9 cellular contexts compared by ENCODE assay signal in the genomic region with DNA sequence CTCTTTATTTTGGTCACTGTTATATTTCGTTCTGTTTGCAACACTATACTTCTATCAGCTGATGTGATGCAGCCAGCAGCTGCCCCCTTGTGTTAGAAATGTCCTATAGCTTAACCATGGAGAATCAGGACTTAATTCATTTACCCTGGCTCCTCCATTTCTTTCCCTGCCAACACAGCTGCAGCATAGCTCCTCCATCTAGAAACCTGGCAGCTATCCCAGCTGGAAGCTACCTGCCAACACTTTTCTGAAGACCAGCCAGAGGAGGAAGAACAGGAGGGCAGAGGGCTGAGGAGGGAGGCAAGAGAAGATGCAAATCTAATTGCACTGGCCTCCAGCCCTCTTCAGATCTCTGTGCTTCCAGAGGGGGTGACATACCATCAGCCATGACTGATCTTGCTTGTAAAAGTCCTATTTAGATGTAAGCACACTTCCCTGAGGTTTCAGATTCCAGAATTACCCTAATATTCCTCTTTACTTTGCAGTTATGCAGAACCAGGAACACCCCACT.
DNase-seq lines count a peak whose midpoint lies in the region; ATAC-seq and TF ChIP-seq lines count a peak whose summit lies in the region.
"Had no signal": no experiment of that assay in that cellular context is flagged by ENCODE, and none has a peak within 500 bp of the region (broad histone marks: within the 10 kb centered on the region; RNA-seq: fewer than 3 reads in every experiment).

No MANE protein-coding gene starts in this region.

- no peaks in the 10 kb centered on the region for H3K36me3 ChIP-seq in Caco-2 (ENCODE audit: control insufficient read depth, insufficient read depth, low read length)
- H3K36me3 ChIP-seq: SJSA1 had no signal

- BruUV-seq in Caco-2 (replicated peaks; lab: Mats Ljungman, UMichigan), result no TSS peak

- POLR2A ChIA-PET in Caco-2 (lab: Charles Lee), result no interaction called here

- ATAC-seq in HG03432 (IDR thresholded peaks at IDR 0.05; ENCODE audit: unreplicated experiment) (peak; percentile 52), HG02938 (IDR thresholded peaks at IDR 0.05; ENCODE audit: unreplicated experiment) (no peak), HG03442 (IDR thresholded peaks at IDR 0.05; ENCODE audit: unreplicated experiment) (no peak)

- no peak overlapping the region for H3K4me3 Mint-ChIP-seq in Caco-2 (ENCODE audit: unreplicated experiment)

- DNase-seq in Caco-2 (peak in 1 of 2 experiments; percentile 35), NCI-H526 (lab: John Stamatoyannopoulos, UW) (peak; percentile 70 to 77), brain pericyte (ENCODE audit: low read depth, low spot score) (peak; percentile 31), iPS-NIHi11 (ENCODE audit: low spot score) (peak; percentile 77), smooth muscle cell of the brain vasculature (ENCODE audit: low read depth, low spot score) (peak; percentile 40)

- no peak overlapping the region for H3K27ac Mint-ChIP-seq in Caco-2 (ENCODE audit: unreplicated experiment)

- H3K9me3 Mint-ChIP-seq in Caco-2 (ENCODE audit: unreplicated experiment), result no peaks in the 10 kb centered on the region

- H3K4me1 Mint-ChIP-seq in Caco-2 (ENCODE audit: low read depth, unreplicated experiment), result no peaks in the 10 kb centered on the region

- TF ChIP-seq CTCF in Caco-2 (IDR thresholded peaks at IDR 0.05; ENCODE audit: insufficient read depth in 1 of 2, low read depth in 1 of 2, low read length in 1 of 2, severe bottlenecking in 1 of 2, unreplicated experiment in 1 of 2), result peak; percentile 56 to 74

- no peaks in the 10 kb centered on the region for H3K4me1 ChIP-seq in Caco-2

- CTCF ChIA-PET in Caco-2 (lab: Charles Lee), result interaction anchor here (0.7 to 1.3 kb wide), 8 partner anchors 25 to 985 kb away, joined by 3 to 6 read pairs (median 4); no protein-coding TSS in a partner anchor

- H3K9me3 ChIP-seq in Caco-2, result no peaks in the 10 kb centered on the region
- H3K9me3 ChIP-seq: SJSA1 had no signal

- H3K36me3 Mint-ChIP-seq in Caco-2 (ENCODE audit: insufficient read depth, unreplicated experiment), result no peaks in the 10 kb centered on the region

- H3K27me3 Mint-ChIP-seq in Caco-2 (ENCODE audit: insufficient read depth, unreplicated experiment), result no peaks in the 10 kb centered on the region

- H3K4me3 ChIP-seq in Caco-2 (ENCODE audit: low read depth, low read length), result no peak overlapping the region
- H3K4me3 ChIP-seq: SJSA1 had no signal

- no peaks in the 10 kb centered on the region for H3K27me3 ChIP-seq in Caco-2 (replicated peaks; ENCODE audit: control insufficient read depth, insufficient read depth, low read length)
- H3K27me3 ChIP-seq: SJSA1 had no signal

- intact Hi-C loops in Caco-2 (cut with micrococcal nuclease; ENCODE audit: unreplicated experiment), result loop anchor here (1.0 kb wide), 3 partner anchors 31 to 715 kb away; no protein-coding TSS in a partner anchor
